Comparison of ENCODE assay signal across 19 cellular contexts in genomic region chr10:114166053-114166452, GRCh38. TPM values are rescaled to one million over a fixed set of nuclear protein-coding genes. Genes with fewer than 3 reads are reported as not detected.
DNase-seq lines count a peak whose midpoint lies in the region; ATAC-seq, FAIRE-seq and TF ChIP-seq lines count a peak whose summit lies in the region.
"Had no signal": no experiment of that assay in that cellular context is flagged by ENCODE, and none has a peak within 500 bp of the region (broad histone marks: within the 10 kb centered on the region; RNA-seq: fewer than 3 reads in every experiment).

No MANE protein-coding gene starts in this region.

- H3K27ac Mint-ChIP-seq in activated CD4-positive, alpha-beta T cell treated with anti-CD3 and anti-CD28 coated beads, Interleukin-2, amount 10 ng/mL, durations not matched to agents 7 days and 5 days: no peak overlapping the region
- H3K27ac Mint-ChIP-seq: activated naive CD4-positive, alpha-beta T cell treated with anti-CD3 and anti-CD28 coated beads, Interleukin-2, amount 50 U/mL, for 24 hours; neural progenitor cell had no signal

- no peak overlapping the region for H3K4me3 Mint-ChIP-seq in activated CD4-positive, alpha-beta T cell treated with anti-CD3 and anti-CD28 coated beads, Interleukin-2, amount 10 ng/mL, durations not matched to agents 7 days and 5 days
- H3K4me3 Mint-ChIP-seq: activated naive CD4-positive, alpha-beta T cell treated with anti-CD3 and anti-CD28 coated beads, Interleukin-2, amount 50 U/mL, for 24 hours; neural progenitor cell had no signal

- H3K9ac ChIP-seq in HUES64 (ENCODE audit: low read depth, low read length): no peak overlapping the region
- no peak overlapping the region for H3K9ac ChIP-seq in iPS-20b (ENCODE audit: low read depth, low read length)
- H3K9ac ChIP-seq: neural progenitor cell had no signal

- H3K36me3 Mint-ChIP-seq in activated CD4-positive, alpha-beta T cell treated with anti-CD3 and anti-CD28 coated beads, Interleukin-2, amount 10 ng/mL, durations not matched to agents 7 days and 5 days (ENCODE audit: low read depth): peaks cover 47% of the 10 kb centered on the region

- peaks cover 27% of the 10 kb centered on the region for H3K36me3 ChIP-seq in HUES64 (ENCODE audit: insufficient read depth, low read length)
- peaks cover 1% of the 10 kb centered on the region for H3K36me3 ChIP-seq in bronchial epithelial cell (ENCODE audit: control insufficient read depth, insufficient read depth, low read length)
- peaks cover 38% of the 10 kb centered on the region for H3K36me3 ChIP-seq in iPS-20b (ENCODE audit: insufficient read depth, low read depth, low read length)
- peaks cover 0 to 5% of the 10 kb centered on the region in 2 donors for H3K36me3 ChIP-seq in small intestine (ENCODE audit: control insufficient read depth in 2 of 2, insufficient read depth in 2 of 2, low read length in 2 of 2)
- H3K36me3 ChIP-seq: right lobe of liver had no signal

- no peak for FAIRE-seq in bronchial epithelial cell (lab: Jason Lieb, UNC)
- peak; percentile 10 for FAIRE-seq in small intestine (lab: Jason Lieb, UNC)
- FAIRE-seq: GM18507 had no signal

- peaks cover 15% of the 10 kb centered on the region for H3K9me3 Mint-ChIP-seq in activated CD4-positive, alpha-beta T cell treated with anti-CD3 and anti-CD28 coated beads, Interleukin-2, amount 10 ng/mL, durations not matched to agents 7 days and 5 days
- H3K9me3 Mint-ChIP-seq: activated naive CD4-positive, alpha-beta T cell treated with anti-CD3 and anti-CD28 coated beads, Interleukin-2, amount 50 U/mL, for 24 hours had no signal

- CTCF ChIA-PET in activated CD4-positive, alpha-beta T cell treated with anti-CD3 and anti-CD28 coated beads, Interleukin-2, amount 10 ng/mL, durations not matched to agents 7 days and 5 days (lab: Charles Lee): no interaction called here

- H3K27ac ChIP-seq in HUES64 (ENCODE audit: low read depth, low read length): 0 out of 2 replicates have a peak overlapping the region, but pooled peaks have one; percentile 33
- H3K27ac ChIP-seq in iPS-20b (ENCODE audit: low read length): no peak overlapping the region
- no peak overlapping the region for H3K27ac ChIP-seq in small intestine (ENCODE audit: low read depth in 1 of 2, low read length in 1 of 2)
- H3K27ac ChIP-seq: neural progenitor cell, right lobe of liver had no signal

- 81% methylated on average over 2 of the region's 2 CpGs for WGBS in HUES64
- 25 to 56% (median 50%) methylated on average over 2 of the region's 2 CpGs for WGBS in small intestine, 3 donors

- peaks cover 22% of the 10 kb centered on the region for H3K4me1 ChIP-seq in HUES64 (ENCODE audit: insufficient read depth, low read length)
- peaks cover 17% of the 10 kb centered on the region for H3K4me1 ChIP-seq in iPS-20b (ENCODE audit: insufficient read depth, low read length)
- peaks cover 0 to 3% of the 10 kb centered on the region in 2 donors for H3K4me1 ChIP-seq in small intestine (ENCODE audit: control insufficient read depth in 2 of 2, insufficient read depth in 1 of 2, low read depth in 1 of 2, low read length in 1 of 2)
- H3K4me1 ChIP-seq: neural progenitor cell, right lobe of liver had no signal

- peak; percentile 70 for DNase-seq in bronchial epithelial cell (ENCODE audit: low read depth)
- peak; percentile 15 for DNase-seq in small intestine
- no peak for DNase-seq in NCI-H1694 treated with DMSO at 0.1 percent for 48 hours (lab: John Stamatoyannopoulos, UW)
- no peak for DNase-seq in hypothalamus (lab: John Stamatoyannopoulos, UW)
- DNase-seq in activated CD4-positive, alpha-beta T cell treated with anti-CD3 and anti-CD28 coated beads, Interleukin-2, amount 10 ng/mL, durations not matched to agents 7 days and 5 days: no peak
- DNase-seq: activated T-cell treated with anti-CD3 and anti-CD28 coated beads, Interleukin-2, amount 50 U/mL, for 1 hour; DMS 273 treated with DMSO at 0.1 percent for 48 hours; IMR-90; NCI-H69; right lobe of liver; stimulated activated CD4-positive, alpha-beta T cell treated with anti-CD3 and anti-CD28 coated beads, Interleukin-2, amount 100 ng/mL, for 24 hours had no signal

- no peak overlapping the region for H3K4me3 ChIP-seq in HUES64 (ENCODE audit: low read length)
- H3K4me3 ChIP-seq in bronchial epithelial cell (ENCODE audit: low read depth, low read length): no peak overlapping the region
- H3K4me3 ChIP-seq in iPS-20b (ENCODE audit: low read length): peak overlapping the region; percentile 31
- H3K4me3 ChIP-seq in small intestine (ENCODE audit: low read depth in 1 of 2, low read length in 2 of 2): no peak overlapping the region
- H3K4me3 ChIP-seq: neural progenitor cell, right lobe of liver had no signal

- no peak for TF ChIP-seq CTCF in bronchial epithelial cell (IDR thresholded peaks at IDR 0.05; ENCODE audit: insufficient read depth, low read length, severe bottlenecking)

- H3K9me3 ChIP-seq in HUES64 (ENCODE audit: insufficient read depth, low read depth, low read length) (peaks cover 16% of the 10 kb centered on the region; the same call in 1 of the 2 replicates), iPS-20b (ENCODE audit: insufficient read depth, low read depth, low read length) (peaks cover 12% of the 10 kb centered on the region), small intestine (ENCODE audit: control insufficient read depth, low read depth) (peaks cover 1% of the 10 kb centered on the region)

- ATAC-seq in GM19351 (IDR thresholded peaks at IDR 0.05; ENCODE audit: unreplicated experiment): no peak
- ATAC-seq: right lobe of liver had no signal

- POLR2A ChIA-PET in activated CD4-positive, alpha-beta T cell treated with anti-CD3 and anti-CD28 coated beads, Interleukin-2, amount 10 ng/mL, durations not matched to agents 7 days and 5 days (lab: Charles Lee): no interaction called here

- no peaks in the 10 kb centered on the region for H3K27me3 ChIP-seq in HUES64 (ENCODE audit: insufficient read depth, low read length)
- H3K27me3 ChIP-seq in bronchial epithelial cell (ENCODE audit: control insufficient read depth, insufficient read depth, low read length): no peaks in the 10 kb centered on the region
- no peaks in the 10 kb centered on the region for H3K27me3 ChIP-seq in iPS-20b (ENCODE audit: insufficient read depth, low read length)
- H3K27me3 ChIP-seq in small intestine (ENCODE audit: control insufficient read depth in 2 of 2, insufficient read depth in 2 of 2, low read length in 2 of 2): no peaks in the 10 kb centered on the region
- H3K27me3 ChIP-seq: neural progenitor cell, right lobe of liver had no signal

- no peaks in the 10 kb centered on the region for H3K27me3 Mint-ChIP-seq in activated CD4-positive, alpha-beta T cell treated with anti-CD3 and anti-CD28 coated beads, Interleukin-2, amount 10 ng/mL, durations not matched to agents 7 days and 5 days
- H3K27me3 Mint-ChIP-seq: activated naive CD4-positive, alpha-beta T cell treated with anti-CD3 and anti-CD28 coated beads, Interleukin-2, amount 50 U/mL, for 24 hours had no signal

- peaks cover 17% of the 10 kb centered on the region for H3K4me1 Mint-ChIP-seq in activated CD4-positive, alpha-beta T cell treated with anti-CD3 and anti-CD28 coated beads, Interleukin-2, amount 10 ng/mL, durations not matched to agents 7 days and 5 days

RNA-seq across cellular contexts. Expression of gene CCDC186, which starts 8.0 kb away (rescaled TPM):
- 7.2 TPM for polyA plus RNA-seq in HUES64 (2013, experiment 1 of 2)
- polyA plus RNA-seq in HUES64 (2013, experiment 2 of 2): 8.4 TPM
- 21.6 and 22.4 TPM in 2 replicates for total RNA-seq in bronchial epithelial cell
- polyA plus RNA-seq in small intestine: 10 to 100 TPM in 2 of 3 donors, 1 to 10 TPM in 1; 7.2 to 13.0 (median 11.1) TPM
- 10 to 100 TPM; 16.0 to 18.6 TPM for total RNA-seq in activated CD4-positive, alpha-beta T cell treated with anti-CD3 and anti-CD28 coated beads, Interleukin-2, amount 10 ng/mL, durations not matched to agents 7 days and 5 days

RNA-seq across cellular contexts. Expression of gene TDRD1, which starts 13.1 kb away (rescaled TPM):
- polyA plus RNA-seq in HUES64 (2013, experiment 1 of 2): not detected
- not detected for polyA plus RNA-seq in HUES64 (2013, experiment 2 of 2)
- 1.8 and 2.1 TPM in 2 replicates for total RNA-seq in bronchial epithelial cell
- under 1 TPM in 1 of 3 donors, not detected in 2; 0.10 TPM for polyA plus RNA-seq in small intestine
- under 1 TPM; 0.04 to 0.10 TPM for total RNA-seq in activated CD4-positive, alpha-beta T cell treated with anti-CD3 and anti-CD28 coated beads, Interleukin-2, amount 10 ng/mL, durations not matched to agents 7 days and 5 days
- total RNA-seq: fibroblast of lung, IMR-90 had no signal
- polyA plus RNA-seq: BJ, IMR-90 had no signal

Comparison
In these comparisons a context has a peak if more than half of its experiments do, and no peak if none do; other contexts are left out.
1. DNase-seq: peak in bronchial epithelial cell (single experiment) and small intestine (single experiment); none in NCI-H1694 treated with DMSO at 0.1 percent for 48 hours (single experiment), hypothalamus (0 of 51) and activated CD4-positive, alpha-beta T cell treated with anti-CD3 and anti-CD28 coated beads, Interleukin-2, amount 10 ng/mL, durations not matched to agents 7 days and 5 days (single experiment).